1 cellular context compared by ENCODE assay signal in genomic region chr5:64822329-64822728, GRCh38.
TF ChIP-seq lines count a peak whose summit lies in the region.

No MANE protein-coding gene starts in this region.

TF ChIP-seq in GM12878, 131 proteins besides CTCF, POLR2A, EP300 and RAD21:
- 0 out of 2 replicates have a peak, but pooled peaks have one; percentile 11 for TF ChIP-seq SPI1 (IDR thresholded peaks at IDR 0.05; ENCODE audit: borderline replicate concordance, insufficient read depth, low read depth, low read length)
- no peak for TF ChIP-seq TBL1XR1 (IDR thresholded peaks at IDR 0.05; ENCODE audit: low read depth, low read length)
- TF ChIP-seq NBN (IDR thresholded peaks at IDR 0.05), result no peak
